In the genomic region with DNA sequence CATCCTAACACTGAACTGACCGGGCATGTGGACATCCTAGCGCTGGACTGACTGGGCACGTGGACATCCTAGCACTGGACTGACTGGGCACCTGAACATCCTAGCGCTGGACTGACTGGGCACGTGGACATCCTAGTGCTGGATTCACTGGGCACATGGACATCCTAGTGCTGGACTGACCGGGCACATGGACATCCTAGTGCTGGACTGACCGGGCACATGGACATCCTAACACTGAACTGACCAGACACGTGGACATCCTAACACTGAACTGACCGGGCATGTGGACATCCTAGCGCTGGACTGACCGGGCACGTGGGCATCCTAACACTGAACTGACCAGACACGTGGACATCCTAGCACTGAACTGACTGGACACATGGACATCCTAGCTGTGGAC, we compare ENCODE assay signal across 1 cellular context. TPM values are rescaled to one million over a fixed set of nuclear protein-coding genes. Genes with fewer than 3 reads are reported as not detected.
"Had no signal": no experiment of that assay in that cellular context is flagged by ENCODE, and none has a peak within 500 bp of the region (broad histone marks: within the 10 kb centered on the region; RNA-seq: fewer than 3 reads in every experiment).

No MANE protein-coding gene starts in this region.

RNA-seq across cellular contexts. Expression of a gene that starts 30.9 kb away (rescaled TPM):
- total RNA-seq: G401 had no signal
